Comparison of ENCODE assay signal across 18 cellular contexts in genomic region chr4:146255874-146256273, GRCh38. TPM values are rescaled to one million over a fixed set of nuclear protein-coding genes. Genes with fewer than 3 reads are reported as not detected.
DNase-seq lines count a peak whose midpoint lies in the region; ATAC-seq and TF ChIP-seq lines count a peak whose summit lies in the region.
"Had no signal": no experiment of that assay in that cellular context is flagged by ENCODE, and none has a peak within 500 bp of the region (broad histone marks: within the 10 kb centered on the region; RNA-seq: fewer than 3 reads in every experiment).

No MANE protein-coding gene starts in this region.

- H3K27me3 Mint-ChIP-seq in osteocyte (ENCODE audit: unreplicated experiment), result no peaks in the 10 kb centered on the region
- no peaks in the 10 kb centered on the region for H3K27me3 Mint-ChIP-seq in stimulated activated memory B cell treated with anti-CD40 and anti-IgM and Interleukin-4, amounts not matched to agents 10 μg/mL and 1 μg/mL and 100 μg/mL, for 72 hours

- ATAC-seq in GM18873 (IDR thresholded peaks at IDR 0.05; ENCODE audit: low FRiP score, unreplicated experiment) (no peak), GM18511 (IDR thresholded peaks at IDR 0.05; ENCODE audit: unreplicated experiment) (no peak)
- ATAC-seq in stimulated activated memory B cell treated with anti-CD40 and anti-IgM and Interleukin-4, amounts not matched to agents 10 μg/mL and 1 μg/mL and 100 μg/mL, for 72 hours, result no peak
- ATAC-seq: HCT116, natural killer cell had no signal

- peak; percentile 93 for DNase-seq in EH (ENCODE audit: low read depth)
- DNase-seq in RKO (ENCODE audit: low spot score), result peak; percentile 11
- peak; percentile 36 for DNase-seq in epithelial cell of esophagus (ENCODE audit: low read depth)
- DNase-seq in osteocyte (ENCODE audit: extremely low spot score, unreplicated experiment), result no peak
- no peak for DNase-seq in COR-L47 (lab: John Stamatoyannopoulos, UW)
- DNase-seq: activated CD4-positive, alpha-beta T cell treated with anti-CD3 and anti-CD28 coated beads for 4 hours; amygdala; effector CD8-positive, alpha-beta T cell; natural killer cell; NCI-H2171 treated with DMSO at 0.1 percent for 48 hours; T-helper 2 cell had no signal

- H3K36me3 Mint-ChIP-seq in osteocyte (ENCODE audit: unreplicated experiment), result peaks cover 3% of the 10 kb centered on the region
- H3K36me3 Mint-ChIP-seq in stimulated activated memory B cell treated with anti-CD40 and anti-IgM and Interleukin-4, amounts not matched to agents 10 μg/mL and 1 μg/mL and 100 μg/mL, for 72 hours, result peaks cover 21% of the 10 kb centered on the region

- H3K4me3 ChIP-seq in epithelial cell of esophagus (ENCODE audit: low read length), result no peak overlapping the region

- TF ChIP-seq CTCF in epithelial cell of esophagus (IDR thresholded peaks at IDR 0.05; ENCODE audit: insufficient read depth, low read depth, low read length, missing control alignments) (no peak), osteocyte (IDR thresholded peaks at IDR 0.05) (no peak)

- H3K27ac Mint-ChIP-seq in osteocyte (ENCODE audit: unreplicated experiment), result peak overlapping the region; percentile 2
- H3K27ac Mint-ChIP-seq in stimulated activated memory B cell treated with anti-CD40 and anti-IgM and Interleukin-4, amounts not matched to agents 10 μg/mL and 1 μg/mL and 100 μg/mL, for 72 hours, result no peak overlapping the region
- H3K27ac Mint-ChIP-seq: natural killer cell had no signal

- no peak overlapping the region for H3K4me3 Mint-ChIP-seq in osteocyte (ENCODE audit: unreplicated experiment)
- no peak overlapping the region for H3K4me3 Mint-ChIP-seq in stimulated activated memory B cell treated with anti-CD40 and anti-IgM and Interleukin-4, amounts not matched to agents 10 μg/mL and 1 μg/mL and 100 μg/mL, for 72 hours
- H3K4me3 Mint-ChIP-seq: natural killer cell had no signal

- no peaks in the 10 kb centered on the region for H3K9me3 Mint-ChIP-seq in osteocyte (ENCODE audit: unreplicated experiment)
- no peaks in the 10 kb centered on the region for H3K9me3 Mint-ChIP-seq in stimulated activated memory B cell treated with anti-CD40 and anti-IgM and Interleukin-4, amounts not matched to agents 10 μg/mL and 1 μg/mL and 100 μg/mL, for 72 hours
- H3K9me3 Mint-ChIP-seq: natural killer cell had no signal

- peaks cover 10% of the 10 kb centered on the region for H3K4me1 Mint-ChIP-seq in osteocyte (ENCODE audit: unreplicated experiment)
- no peaks in the 10 kb centered on the region for H3K4me1 Mint-ChIP-seq in stimulated activated memory B cell treated with anti-CD40 and anti-IgM and Interleukin-4, amounts not matched to agents 10 μg/mL and 1 μg/mL and 100 μg/mL, for 72 hours
- H3K4me1 Mint-ChIP-seq: natural killer cell had no signal

RNA-seq across cellular contexts. Expression of gene REELD1, which starts 41.5 kb away (rescaled TPM):
- not detected in 2 replicates for total RNA-seq in osteocyte
- total RNA-seq: glomerular endothelial cell, HT-29, skeletal muscle tissue had no signal

Comparison
In these comparisons a context has a peak if more than half of its experiments do, and no peak if none do; other contexts are left out.
1. DNase-seq: peak in EH (single experiment), RKO (single experiment) and epithelial cell of esophagus (single experiment); none in osteocyte (single experiment) and COR-L47 (single experiment).